In genomic region chr2:39949131-39949530, GRCh38 we compare ENCODE assay signal across 19 cellular contexts.
DNase-seq lines count a peak whose midpoint lies in the region; TF ChIP-seq lines count a peak whose summit lies in the region.
"Had no signal": no experiment of that assay in that cellular context is flagged by ENCODE, and none has a peak within 500 bp of the region (broad histone marks: within the 10 kb centered on the region; RNA-seq: fewer than 3 reads in every experiment).

No MANE protein-coding gene starts in this region.

- H3K4me3 ChIP-seq in fibroblast of mammary gland (ENCODE audit: control insufficient read depth, low read depth, low read length), result no peak overlapping the region
- H3K4me3 ChIP-seq: BLaER1, K562, MG63 had no signal

- no peak overlapping the region for H3K4me3 Mint-ChIP-seq in activated CD4-positive, alpha-beta T cell treated with anti-CD3 and anti-CD28 coated beads, Interleukin-2, amount 10 ng/mL, durations not matched to agents 24 days and 14 days
- no peak overlapping the region for H3K4me3 Mint-ChIP-seq in HFFc6
- no peak overlapping the region for H3K4me3 Mint-ChIP-seq in activated naive CD8-positive, alpha-beta T cell treated with anti-CD3 and anti-CD28 coated beads for 36 hours
- H3K4me3 Mint-ChIP-seq: CD4-positive, CD25-positive, alpha-beta regulatory T cell had no signal

- peaks cover 17% of the 10 kb centered on the region for H3K36me3 Mint-ChIP-seq in activated CD4-positive, alpha-beta T cell treated with anti-CD3 and anti-CD28 coated beads, Interleukin-2, amount 10 ng/mL, durations not matched to agents 24 days and 14 days (ENCODE audit: low read depth)
- peaks cover 13% of the 10 kb centered on the region; the same call in 1 of the 2 replicates for H3K36me3 Mint-ChIP-seq in HFFc6 (ENCODE audit: low read depth)
- peaks cover 11% of the 10 kb centered on the region for H3K36me3 Mint-ChIP-seq in activated naive CD8-positive, alpha-beta T cell treated with anti-CD3 and anti-CD28 coated beads for 36 hours
- H3K36me3 Mint-ChIP-seq: CD4-positive, CD25-positive, alpha-beta regulatory T cell had no signal

- intact Hi-C loops in activated CD4-positive, alpha-beta T cell treated with anti-CD3 and anti-CD28 coated beads, Interleukin-2, amount 10 ng/mL, durations not matched to agents 24 days and 14 days (cut with micrococcal nuclease), result loop anchor here (2.0 to 5.0 kb wide), 2 partner anchors 37 to 262 kb away; no protein-coding TSS in a partner anchor

- H3K27me3 Mint-ChIP-seq in activated CD4-positive, alpha-beta T cell treated with anti-CD3 and anti-CD28 coated beads, Interleukin-2, amount 10 ng/mL, durations not matched to agents 24 days and 14 days, result no peaks in the 10 kb centered on the region
- no peaks in the 10 kb centered on the region for H3K27me3 Mint-ChIP-seq in HFFc6 (ENCODE audit: insufficient read depth)
- no peaks in the 10 kb centered on the region for H3K27me3 Mint-ChIP-seq in activated naive CD8-positive, alpha-beta T cell treated with anti-CD3 and anti-CD28 coated beads for 36 hours
- H3K27me3 Mint-ChIP-seq: CD4-positive, CD25-positive, alpha-beta regulatory T cell had no signal

- peak overlapping the region; percentile 92 for H3K27ac Mint-ChIP-seq in activated CD4-positive, alpha-beta T cell treated with anti-CD3 and anti-CD28 coated beads, Interleukin-2, amount 10 ng/mL, durations not matched to agents 24 days and 14 days
- peak overlapping the region; percentile 78 for H3K27ac Mint-ChIP-seq in HFFc6
- H3K27ac Mint-ChIP-seq in activated naive CD8-positive, alpha-beta T cell treated with anti-CD3 and anti-CD28 coated beads for 36 hours, result peak overlapping the region; percentile 90
- H3K27ac Mint-ChIP-seq: CD4-positive, CD25-positive, alpha-beta regulatory T cell had no signal

- TF ChIP-seq CTCF in HFFc6 (IDR thresholded peaks at IDR 0.05), result no peak
- TF ChIP-seq CTCF in fibroblast of mammary gland (conservative IDR thresholded peaks at IDR 0.05; ENCODE audit: control insufficient read depth, insufficient read depth, low read depth, low read length), result no peak

- DNase-seq in activated CD4-positive, alpha-beta T cell treated with anti-CD3 and anti-CD28 coated beads, Interleukin-2, amount 10 ng/mL, durations not matched to agents 24 days and 14 days, result no peak
- no peak for DNase-seq in activated CD4-positive, alpha-beta T cell treated with anti-CD3 and anti-CD28 coated beads, Interleukin-2, amount 50 U/mL, for 48 hours
- DNase-seq in HFFc6 (no peak), fibroblast of mammary gland (ENCODE audit: low read depth) (peak; percentile 18), AML-193 (lab: John Stamatoyannopoulos, UW) (no peak), NOMO-1 (lab: John Stamatoyannopoulos, UW; ENCODE audit: unreplicated experiment in 2 of 2) (no peak)
- no peak for DNase-seq in activated naive CD8-positive, alpha-beta T cell treated with anti-CD3 and anti-CD28 coated beads for 36 hours
- DNase-seq: CD4-positive, CD25-positive, alpha-beta regulatory T cell; DMS153; DND-41; Kasumi-1; MG63; NCI-H1105 treated with DMSO at 0.1 percent for 48 hours; NCI-H2029 treated with DMSO at 0.1 percent for 48 hours; NCI-H446 treated with DMSO at 0.1 percent for 48 hours; NCI-H526; SHP77 had no signal

- H3K9me3 Mint-ChIP-seq in activated CD4-positive, alpha-beta T cell treated with anti-CD3 and anti-CD28 coated beads, Interleukin-2, amount 10 ng/mL, durations not matched to agents 24 days and 14 days, result no peaks in the 10 kb centered on the region
- H3K9me3 Mint-ChIP-seq in HFFc6, result peaks cover 5% of the 10 kb centered on the region; the same call in 1 of the 2 replicates
- no peaks in the 10 kb centered on the region for H3K9me3 Mint-ChIP-seq in activated naive CD8-positive, alpha-beta T cell treated with anti-CD3 and anti-CD28 coated beads for 36 hours

- peaks cover 34% of the 10 kb centered on the region for H3K4me1 Mint-ChIP-seq in activated CD4-positive, alpha-beta T cell treated with anti-CD3 and anti-CD28 coated beads, Interleukin-2, amount 10 ng/mL, durations not matched to agents 24 days and 14 days
- peaks cover 65% of the 10 kb centered on the region for H3K4me1 Mint-ChIP-seq in HFFc6 (ENCODE audit: low read depth)
- peaks cover 18% of the 10 kb centered on the region for H3K4me1 Mint-ChIP-seq in activated naive CD8-positive, alpha-beta T cell treated with anti-CD3 and anti-CD28 coated beads for 36 hours
- H3K4me1 Mint-ChIP-seq: CD4-positive, CD25-positive, alpha-beta regulatory T cell had no signal
